19 cellular contexts compared by ENCODE assay signal in the genomic region with DNA sequence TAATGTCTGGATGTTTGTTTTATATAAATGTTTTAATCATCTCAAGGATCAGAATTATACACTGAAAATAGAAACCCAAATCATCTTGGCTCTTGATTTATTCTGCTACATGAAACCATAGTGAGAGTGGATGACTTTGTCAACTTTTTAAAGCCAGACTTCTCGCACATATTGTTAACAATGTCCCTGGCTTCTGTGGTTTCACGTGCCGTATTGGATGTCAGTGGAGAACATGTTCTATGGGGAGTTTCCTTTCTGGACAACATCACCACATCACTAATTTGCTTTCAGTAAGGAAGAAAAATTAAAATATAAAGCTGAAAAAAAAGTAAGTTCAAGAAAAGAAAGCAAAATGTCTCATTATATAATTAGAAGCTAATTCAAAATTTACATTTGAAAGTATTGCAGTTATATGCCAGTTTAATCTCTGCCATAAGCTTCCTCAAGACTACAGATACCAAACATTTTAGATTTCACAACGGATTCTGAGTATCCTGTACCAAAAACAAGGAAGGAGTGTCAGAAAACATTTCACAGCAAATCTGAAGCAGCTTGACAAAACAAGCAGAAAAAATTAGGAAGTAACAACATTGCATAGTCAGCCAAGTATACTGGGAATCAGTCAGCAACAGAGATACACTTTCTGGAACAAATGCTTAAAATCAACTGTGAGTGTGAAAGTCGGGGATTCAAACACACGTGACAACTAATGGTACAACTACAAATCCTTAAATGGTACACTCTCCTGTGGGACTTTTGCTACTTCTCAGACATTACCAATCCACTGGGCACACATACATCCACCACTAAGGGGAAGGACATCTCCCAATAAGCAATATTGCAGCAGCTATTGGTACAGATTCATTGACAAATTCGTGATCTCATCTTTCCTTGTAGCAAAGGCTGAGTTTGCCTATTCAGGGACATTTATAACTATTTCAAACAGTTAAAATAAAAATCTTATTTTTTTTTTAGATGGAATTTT.
DNase-seq lines count a peak whose midpoint lies in the region; ATAC-seq and TF ChIP-seq lines count a peak whose summit lies in the region.
"Had no signal": no experiment of that assay in that cellular context is flagged by ENCODE, and none has a peak within 500 bp of the region (broad histone marks: within the 10 kb centered on the region; RNA-seq: fewer than 3 reads in every experiment).

No MANE protein-coding gene starts in this region.

- no peak overlapping the region for H2AFZ ChIP-seq in IMR-90 (replicated peaks; ENCODE audit: low read length, poor library complexity)

- no peak overlapping the region for H2BK20ac ChIP-seq in IMR-90 (ENCODE audit: low read depth, low read length)

- H3K27ac Mint-ChIP-seq in activated CD4-positive, alpha-beta T cell treated with anti-CD3 and anti-CD28 coated beads, Interleukin-2, amount 10 ng/mL, durations not matched to agents 24 days and 14 days: no peak overlapping the region
- H3K27ac Mint-ChIP-seq in chondrocyte (ENCODE audit: unreplicated experiment): no peak overlapping the region

- WGBS in IMR-90 (ENCODE audit: extremely low coverage in 2 of 2, insufficient read length in 1 of 2), 2 experiments: no CpG with 5 or more reads among the region's 7 CpGs
- 60 to 63% methylated on average over 7 of the region's 7 CpGs for WGBS in heart right ventricle, 2 donors

- no peaks in the 10 kb centered on the region for H3K79me1 ChIP-seq in IMR-90 (ENCODE audit: low read depth in 1 of 2, low read length in 2 of 2)

- no peaks in the 10 kb centered on the region for H3K36me3 ChIP-seq in IMR-90 (ENCODE audit: control insufficient read depth, insufficient read depth, low read length)
- H3K36me3 ChIP-seq in heart right ventricle: no peaks in the 10 kb centered on the region
- no peaks in the 10 kb centered on the region for H3K36me3 ChIP-seq in gastrocnemius medialis
- H3K36me3 ChIP-seq: Peyer's patch had no signal

- H3K27me3 Mint-ChIP-seq in activated CD4-positive, alpha-beta T cell treated with anti-CD3 and anti-CD28 coated beads, Interleukin-2, amount 10 ng/mL, durations not matched to agents 24 days and 14 days: no peaks in the 10 kb centered on the region
- H3K27me3 Mint-ChIP-seq in chondrocyte (ENCODE audit: low read depth): peaks cover 5% of the 10 kb centered on the region

- H2BK120ac ChIP-seq in IMR-90 (ENCODE audit: low read depth, low read length): no peak overlapping the region

- no peaks in the 10 kb centered on the region for H3K9me3 Mint-ChIP-seq in activated CD4-positive, alpha-beta T cell treated with anti-CD3 and anti-CD28 coated beads, Interleukin-2, amount 10 ng/mL, durations not matched to agents 24 days and 14 days
- no peaks in the 10 kb centered on the region for H3K9me3 Mint-ChIP-seq in chondrocyte (ENCODE audit: low read depth)

- H3K18ac ChIP-seq in IMR-90 (ENCODE audit: low read depth, low read length): peak overlapping the region; percentile 31; the same call in 1 of the 2 replicates

- no peak overlapping the region for H2BK15ac ChIP-seq in IMR-90 (ENCODE audit: low read depth, low read length)

- no peak overlapping the region for H3K4me2 ChIP-seq in IMR-90 (ENCODE audit: low read depth, low read length)
- H3K4me2 ChIP-seq: smooth muscle cell had no signal

- H4K91ac ChIP-seq in IMR-90 (ENCODE audit: insufficient read depth, low read depth, low read length): no peak overlapping the region; the same call in 1 of the 2 replicates

- no peaks in the 10 kb centered on the region for H3K36me3 Mint-ChIP-seq in activated CD4-positive, alpha-beta T cell treated with anti-CD3 and anti-CD28 coated beads, Interleukin-2, amount 10 ng/mL, durations not matched to agents 24 days and 14 days (ENCODE audit: low read depth)
- no peaks in the 10 kb centered on the region for H3K36me3 Mint-ChIP-seq in chondrocyte (ENCODE audit: low read depth)

- H3K27me3 ChIP-seq in IMR-90 (ENCODE audit: control insufficient read depth, insufficient read depth, low read length) (no peaks in the 10 kb centered on the region), heart right ventricle (no peaks in the 10 kb centered on the region), gastrocnemius medialis (no peaks in the 10 kb centered on the region)
- H3K27me3 ChIP-seq: foreskin keratinocyte, Peyer's patch had no signal

- no peak overlapping the region for H3K14ac ChIP-seq in IMR-90 (replicated peaks; ENCODE audit: low read depth, low read length)

- no peak overlapping the region for H3K23ac ChIP-seq in IMR-90 (ENCODE audit: low read depth, low read length)

- H3K9me3 ChIP-seq in IMR-90 (ENCODE audit: control insufficient read depth, insufficient read depth, low read length) (no peaks in the 10 kb centered on the region), heart right ventricle (no peaks in the 10 kb centered on the region), gastrocnemius medialis (no peaks in the 10 kb centered on the region)
- H3K9me3 ChIP-seq: Peyer's patch had no signal

- dilution Hi-C loops in IMR-90 (cut with HindIII; ENCODE audit: low sequenced_read_pairs, unreplicated experiment): no loop called here

- no peak overlapping the region for H4K8ac ChIP-seq in IMR-90 (ENCODE audit: low read depth in 2 of 2, low read length in 2 of 2)

- TF ChIP-seq POLR2A in IMR-90 (IDR thresholded peaks at IDR 0.05; ENCODE audit: low read depth, low read length) (no peak), gastrocnemius medialis (IDR thresholded peaks at IDR 0.05) (no peak)

- H2BK5ac ChIP-seq in IMR-90 (ENCODE audit: low read depth, low read length, poor library complexity, severe bottlenecking): no peak overlapping the region

- intact Hi-C loops in IMR-90 (cut with micrococcal nuclease): no loop called here
- intact Hi-C loops in heart right ventricle (cut with DNase I): no loop called here
- intact Hi-C loops in gastrocnemius medialis (cut with DNase I; ENCODE audit: low total_unique reads): no loop called here
- intact Hi-C loops in activated CD4-positive, alpha-beta T cell treated with anti-CD3 and anti-CD28 coated beads, Interleukin-2, amount 10 ng/mL, durations not matched to agents 24 days and 14 days (cut with micrococcal nuclease): no loop called here

- H3K27ac ChIP-seq in IMR-90 (ENCODE audit: insufficient read depth, low read length): no peak overlapping the region
- H3K27ac ChIP-seq in heart right ventricle: peak overlapping the region in 2 of 10 donors; percentile 33 to 73
- peak overlapping the region; percentile 27 to 48 (median 40) for H3K27ac ChIP-seq in gastrocnemius medialis
- H3K27ac ChIP-seq: foreskin keratinocyte had no signal

- H3K9me1 ChIP-seq in IMR-90 (ENCODE audit: insufficient read depth, low read length): peaks cover 3% of the 10 kb centered on the region

- H3K56ac ChIP-seq in IMR-90 (ENCODE audit: extremely low read depth, insufficient read depth, low read length): no peak overlapping the region

- no peak overlapping the region for H3K4me3 Mint-ChIP-seq in activated CD4-positive, alpha-beta T cell treated with anti-CD3 and anti-CD28 coated beads, Interleukin-2, amount 10 ng/mL, durations not matched to agents 24 days and 14 days
- no peak overlapping the region for H3K4me3 Mint-ChIP-seq in chondrocyte (ENCODE audit: unreplicated experiment)

- no peak overlapping the region for H4K5ac ChIP-seq in IMR-90 (ENCODE audit: low read depth, low read length)

- H3K4me3 ChIP-seq in IMR-90 (ENCODE audit: insufficient read depth, low read depth, low read length) (no peak overlapping the region), heart right ventricle (no peak overlapping the region), gastrocnemius medialis (no peak overlapping the region)
- H3K4me3 ChIP-seq: Peyer's patch, smooth muscle cell had no signal

- no TSS peak for BruUV-seq in IMR-90 (replicated peaks; lab: Mats Ljungman, UMichigan)

- POLR2A ChIA-PET in IMR-90 (lab: Charles Lee; ENCODE audit: unreplicated experiment): no interaction called here

- CTCF ChIA-PET in IMR-90 (lab: Yijun Ruan, JAX): interaction anchor here (0.8 kb wide), 1 partner anchor 11 kb away, joined by 3 read pairs; no protein-coding TSS in a partner anchor

- no peak overlapping the region; the same call in 1 of the 2 replicates for H3K4ac ChIP-seq in IMR-90 (ENCODE audit: low read depth, low read length)

- H3K9ac ChIP-seq in IMR-90 (ENCODE audit: low read depth, low read length): no peak overlapping the region

- H2AK5ac ChIP-seq in IMR-90 (ENCODE audit: low read depth, low read length): no peak overlapping the region

- H2AK9ac ChIP-seq in IMR-90 (replicated peaks; ENCODE audit: low read depth, low read length, poor library complexity): no peak overlapping the region

- TF ChIP-seq RAD21 in IMR-90 (IDR thresholded peaks at IDR 0.05; ENCODE audit: low read length): no peak

- no peak for TF ChIP-seq CTCF in IMR-90 (conservative IDR thresholded peaks at IDR 0.05; ENCODE audit: low read depth, low read length)
- TF ChIP-seq CTCF in heart right ventricle (IDR thresholded peaks at IDR 0.05): no peak
- no peak for TF ChIP-seq CTCF in gastrocnemius medialis (IDR thresholded peaks at IDR 0.05 in 4 of 5, conservative IDR thresholded peaks at IDR 0.05 in 1 of 5)
- TF ChIP-seq CTCF in chondrocyte (IDR thresholded peaks at IDR 0.05): no peak

- H4K20me1 ChIP-seq in IMR-90 (ENCODE audit: insufficient read depth, low read length): no peaks in the 10 kb centered on the region

- H3K4me1 ChIP-seq in IMR-90 (ENCODE audit: control insufficient read depth, insufficient read depth, low read length): peaks cover 9% of the 10 kb centered on the region
- peaks cover 0 to 37% (median 0%) of the 10 kb centered on the region in 9 donors for H3K4me1 ChIP-seq in heart right ventricle
- peaks cover 0 to 12% of the 10 kb centered on the region in 2 donors for H3K4me1 ChIP-seq in gastrocnemius medialis
- H3K4me1 ChIP-seq: Peyer's patch had no signal

- in situ Hi-C loops in IMR-90 (cut with MboI; ENCODE audit: low sequenced_read_pairs): no loop called here
- in situ Hi-C loops in gastrocnemius medialis (cut with MboI; ENCODE audit: low sequenced_read_pairs in 4 of 4): no loop called here

- DNase-seq in IMR-90 (no peak), OCI-M1 (lab: John Stamatoyannopoulos, UW) (peak; percentile 35), heart right ventricle (no peak), gastrocnemius medialis (no peak), T1000 (lab: John Stamatoyannopoulos, UW) (no peak), chondrocyte (ENCODE audit: low spot score) (no peak)
- DNase-seq in activated CD4-positive, alpha-beta T cell treated with anti-CD3 and anti-CD28 coated beads, Interleukin-2, amount 10 ng/mL, durations not matched to agents 24 days and 14 days: no peak
- DNase-seq: activated CD4-positive, alpha-beta T cell treated with anti-CD3 and anti-CD28 coated beads, Interleukin-2, amount 50 U/mL, for 1 hour; foreskin keratinocyte; NCI-H1048; NCI-H2081 treated with DMSO at 0.1 percent for 48 hours; NCI-H526 treated with DMSO at 0.1 percent for 48 hours; Peyer's patch; posterior cingulate gyrus; stimulated activated CD4-positive, alpha-beta T cell treated with anti-CD3 and anti-CD28 coated beads, Interleukin-4, amount 100 ng/mL, for 4 hours; SW 1271 had no signal

- no peaks in the 10 kb centered on the region for H3K4me1 Mint-ChIP-seq in activated CD4-positive, alpha-beta T cell treated with anti-CD3 and anti-CD28 coated beads, Interleukin-2, amount 10 ng/mL, durations not matched to agents 24 days and 14 days
- H3K4me1 Mint-ChIP-seq in chondrocyte (ENCODE audit: low read depth): peaks cover 6% of the 10 kb centered on the region

- ATAC-seq in IMR-90 (ENCODE audit: low read depth): no peak
- ATAC-seq in heart right ventricle: peak in 6 of 8 donors; percentile 26 to 73 (median 50)
- ATAC-seq in gastrocnemius medialis: peak; percentile 61 to 68
- ATAC-seq in GM19324 (IDR thresholded peaks at IDR 0.05; ENCODE audit: low FRiP score, unreplicated experiment): no peak
- ATAC-seq: foreskin keratinocyte, HCT116 had no signal

Comparison
In these comparisons a context has a peak if more than half of its experiments do, and no peak if none do; other contexts are left out.
1. ATAC-seq: peak in heart right ventricle (6 of 8) and gastrocnemius medialis (2 of 2); none in IMR-90 (single experiment) and GM19324 (single experiment).